1 cellular context compared by ENCODE assay signal in the genomic region with DNA sequence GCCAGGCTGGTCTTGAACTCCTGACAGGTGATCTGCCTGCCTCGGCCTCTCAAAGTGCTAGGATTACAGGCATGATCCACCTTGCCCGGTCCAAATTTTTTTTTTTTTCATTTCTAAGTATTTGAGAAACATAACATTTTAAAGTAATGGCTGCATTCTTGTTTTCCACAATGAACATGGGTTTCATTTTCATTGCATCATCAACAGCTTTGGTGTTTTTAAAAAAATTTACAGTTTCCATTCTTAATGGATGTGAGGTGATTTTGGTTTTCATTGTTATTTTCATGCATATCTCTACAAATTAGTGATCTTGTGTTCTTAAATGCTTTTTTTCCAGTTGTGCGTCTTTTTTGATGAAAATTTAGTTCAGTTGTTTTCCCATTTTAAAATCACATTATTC.
TF ChIP-seq lines count a peak whose summit lies in the region.

No MANE protein-coding gene starts in this region.

TF ChIP-seq in K562, 482 proteins besides CTCF, POLR2A, EP300 and RAD21 (continued from another document):
- TF ChIP-seq ZFP91 (CRISPR knock-in tag; IDR thresholded peaks at IDR 0.05), result no peak
- no peak for TF ChIP-seq RBM34 (IDR thresholded peaks at IDR 0.05; ENCODE audit: borderline replicate concordance, insufficient read depth, low read length)
- no peak for TF ChIP-seq ZC3H11A (IDR thresholded peaks at IDR 0.05; ENCODE audit: low read depth, low read length)
- TF ChIP-seq ATF3 (IDR thresholded peaks at IDR 0.05), result peak; percentile 66
- TF ChIP-seq ATF3 (CRISPR knock-in tag; conservative IDR thresholded peaks at IDR 0.05), result no peak
- TF ChIP-seq WHSC1 (IDR thresholded peaks at IDR 0.05; ENCODE audit: low read length), result no peak
- no peak for TF ChIP-seq TAL1 (IDR thresholded peaks at IDR 0.05)
- TF ChIP-seq CEBPG (CRISPR knock-in tag; IDR thresholded peaks at IDR 0.05), result no peak
- TF ChIP-seq CEBPG (tag; conservative IDR thresholded peaks at IDR 0.05 in 1 of 2, IDR thresholded peaks at IDR 0.05 in 1 of 2), result peak; percentile 50 to 51; a peak in 1 of 4 replicates
- TF ChIP-seq, protein P1, sequence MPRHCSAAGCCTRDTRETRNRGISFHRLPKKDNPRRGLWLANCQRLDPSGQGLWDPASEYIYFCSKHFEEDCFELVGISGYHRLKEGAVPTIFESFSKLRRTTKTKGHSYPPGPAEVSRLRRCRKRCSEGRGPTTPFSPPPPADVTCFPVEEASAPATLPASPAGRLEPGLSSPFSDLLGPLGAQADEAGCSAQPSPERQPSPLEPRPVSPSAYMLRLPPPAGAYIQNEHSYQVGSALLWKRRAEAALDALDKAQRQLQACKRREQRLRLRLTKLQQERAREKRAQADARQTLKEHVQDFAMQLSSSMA (CRISPR knock-in tag; IDR thresholded peaks at IDR 0.05), result no peak
- no peak for TF ChIP-seq VEZF1 (CRISPR knock-in tag; IDR thresholded peaks at IDR 0.05)
